20 cellular contexts compared by ENCODE assay signal in genomic region chr3:155876037-155876436, GRCh38. TPM values are rescaled to one million over a fixed set of nuclear protein-coding genes. Genes with fewer than 3 reads are reported as not detected.
DNase-seq lines count a peak whose midpoint lies in the region; ATAC-seq and TF ChIP-seq lines count a peak whose summit lies in the region.
"Had no signal": no experiment of that assay in that cellular context is flagged by ENCODE, and none has a peak within 500 bp of the region (broad histone marks: within the 10 kb centered on the region; RNA-seq: fewer than 3 reads in every experiment).

No MANE protein-coding gene starts in this region.

- H3F3A ChIP-seq in GM23338 (replicated peaks; ENCODE audit: low read depth): no peaks in the 10 kb centered on the region; the same call in 1 of the 2 replicates

- H3K4me3 Mint-ChIP-seq in GM23338 (no peak overlapping the region), endothelial cell (ENCODE audit: unreplicated experiment) (no peak overlapping the region)
- H3K4me3 Mint-ChIP-seq: B cell, T-cell had no signal

- H3K9me3 ChIP-seq in osteoblast (ENCODE audit: low read depth, low read length) (no peaks in the 10 kb centered on the region), upper lobe of left lung (no peaks in the 10 kb centered on the region)

- no peak for TF ChIP-seq CTCF in GM23338 (conservative IDR thresholded peaks at IDR 0.05; ENCODE audit: low read depth in 2 of 2)
- no peak for TF ChIP-seq CTCF in osteoblast (IDR thresholded peaks at IDR 0.05; ENCODE audit: extremely low read depth, low read depth, low read length)
- no peak for TF ChIP-seq CTCF in endothelial cell (IDR thresholded peaks at IDR 0.05; ENCODE audit: unreplicated experiment)
- TF ChIP-seq CTCF in upper lobe of left lung (IDR thresholded peaks at IDR 0.05): no peak

- H3K36me3 Mint-ChIP-seq in GM23338 (ENCODE audit: low read depth) (peaks cover 5% of the 10 kb centered on the region; the same call in 1 of the 3 replicates), endothelial cell (ENCODE audit: low read depth, unreplicated experiment) (peaks cover 4% of the 10 kb centered on the region)
- H3K36me3 Mint-ChIP-seq: T-cell had no signal

- TF ChIP-seq EP300 in upper lobe of left lung (IDR thresholded peaks at IDR 0.05): no peak

- H4K20me1 ChIP-seq in GM23338 (replicated peaks; ENCODE audit: insufficient read depth) (peaks cover 38% of the 10 kb centered on the region), osteoblast (ENCODE audit: insufficient read depth, low read length) (peaks cover 25% of the 10 kb centered on the region)

- H3K27ac Mint-ChIP-seq in GM23338: peak overlapping the region; percentile 7; the same call in 1 of the 2 replicates
- H3K27ac Mint-ChIP-seq in endothelial cell (ENCODE audit: unreplicated experiment): no peak overlapping the region
- H3K27ac Mint-ChIP-seq: B cell, T-cell had no signal

- H3K27me3 Mint-ChIP-seq in GM23338 (ENCODE audit: insufficient read depth, low read depth, poor library complexity) (peaks cover 8% of the 10 kb centered on the region), endothelial cell (ENCODE audit: unreplicated experiment) (peaks cover 4% of the 10 kb centered on the region)
- H3K27me3 Mint-ChIP-seq: B cell, T-cell had no signal

- H2AFZ ChIP-seq in GM23338 (no peak overlapping the region), osteoblast (ENCODE audit: low read length) (no peak overlapping the region)

- H3K27me3 ChIP-seq in GM23338 (ENCODE audit: insufficient read depth): no peaks in the 10 kb centered on the region
- no peaks in the 10 kb centered on the region for H3K27me3 ChIP-seq in osteoblast (ENCODE audit: insufficient read depth, low read length)
- no peaks in the 10 kb centered on the region for H3K27me3 ChIP-seq in upper lobe of left lung

- H3K79me2 ChIP-seq in GM23338 (replicated peaks; ENCODE audit: insufficient read depth): peaks cover 99% of the 10 kb centered on the region
- H3K79me2 ChIP-seq in osteoblast (ENCODE audit: insufficient read depth, low read length): peaks cover 99% of the 10 kb centered on the region

- H3K4me1 ChIP-seq in GM23338 (ENCODE audit: insufficient read depth): peaks cover 17% of the 10 kb centered on the region
- peaks cover 5% of the 10 kb centered on the region for H3K4me1 ChIP-seq in osteoblast (ENCODE audit: insufficient read depth, low read length)
- H3K4me1 ChIP-seq in upper lobe of left lung: peaks cover 15 to 16% (median 16%) of the 10 kb centered on the region in 4 donors

- no peaks in the 10 kb centered on the region for H3K36me3 ChIP-seq in GM23338 (ENCODE audit: insufficient read depth)
- H3K36me3 ChIP-seq in osteoblast (ENCODE audit: insufficient read depth, low read length): no peaks in the 10 kb centered on the region
- H3K36me3 ChIP-seq in upper lobe of left lung: no peaks in the 10 kb centered on the region

- TF ChIP-seq POLR2A in upper lobe of left lung (IDR thresholded peaks at IDR 0.05): no peak

- H3K4me2 ChIP-seq in GM23338 (no peak overlapping the region), osteoblast (ENCODE audit: insufficient read depth, low read length) (no peak overlapping the region)

- DNase-seq in GM23338 (ENCODE audit: low spot score): no peak
- peak; percentile 5 for DNase-seq in NCI-H69 (lab: John Stamatoyannopoulos, UW)
- DNase-seq in cerebellar cortex (ENCODE audit: low spot score): peak; percentile 49
- peak; percentile 62 for DNase-seq in osteoblast (ENCODE audit: insufficient read length, low spot score, missing footprints)
- DNase-seq in AG20443 (ENCODE audit: low spot score): no peak
- no peak for DNase-seq in endothelial cell (ENCODE audit: low spot score)
- no peak for DNase-seq in upper lobe of left lung
- DNase-seq in NCI-H2196 treated with DMSO at 0.1 percent for 48 hours (lab: John Stamatoyannopoulos, UW; ENCODE audit: unreplicated experiment): no peak
- DNase-seq: COR-L47; DMS153; NCI-H1105 treated with DMSO at 0.1 percent for 48 hours; NCI-H1694 treated with DMSO at 0.1 percent for 48 hours; NCI-H345; NCI-H526 treated with DMSO at 0.1 percent for 48 hours; NK-92 treated with Interleukin-12 subunit alpha and Interleukin-12 subunit beta, amount 100 ng/mL, for 24 hours; OCI-M1; SHP77; T-cell had no signal

- H3K27ac ChIP-seq in GM23338 (ENCODE audit: low read depth): no peak overlapping the region
- no peak overlapping the region for H3K27ac ChIP-seq in osteoblast (ENCODE audit: low read depth, low read length)
- H3K27ac ChIP-seq in upper lobe of left lung: no peak overlapping the region
- H3K27ac ChIP-seq: SK-N-MC had no signal

- 61 to 67% methylated on average over 3 of the region's 3 CpGs for WGBS in upper lobe of left lung, 2 donors

- H3K9me3 Mint-ChIP-seq in GM23338 (no peaks in the 10 kb centered on the region; the same call in 2 of the 3 replicates), endothelial cell (ENCODE audit: unreplicated experiment) (no peaks in the 10 kb centered on the region)
- H3K9me3 Mint-ChIP-seq: T-cell had no signal

- H3K4me1 Mint-ChIP-seq in GM23338 (peaks cover 52% of the 10 kb centered on the region), endothelial cell (ENCODE audit: unreplicated experiment) (peaks cover 10% of the 10 kb centered on the region)

- ATAC-seq in GM23338 (no peak), upper lobe of left lung (ENCODE audit: low FRiP score in 2 of 2) (no peak)
- ATAC-seq: T-cell had no signal

- H3K9me2 ChIP-seq in GM23338 (ENCODE audit: insufficient read depth): no peaks in the 10 kb centered on the region

- H3K4me3 ChIP-seq in GM23338: no peak overlapping the region
- no peak overlapping the region for H3K4me3 ChIP-seq in osteoblast (ENCODE audit: insufficient read depth, low read length)
- no peak overlapping the region for H3K4me3 ChIP-seq in upper lobe of left lung
- H3K4me3 ChIP-seq: SK-N-MC had no signal

TF ChIP-seq in GM23338, 12 proteins besides CTCF, POLR2A, EP300 and RAD21 (continues in another document):
- TF ChIP-seq REST (IDR thresholded peaks at IDR 0.05; ENCODE audit: unreplicated experiment): no peak

RNA-seq across cellular contexts. Expression of gene GMPS, which starts 5.6 kb away (rescaled TPM):
- 145 and 191 TPM in 2 replicates for total RNA-seq in GM23338 (2014; rRNA removed; shearing (Covaris generic))
- 61.9 and 72.0 TPM in 2 replicates for polyA plus RNA-seq in GM23338 (2016; fragmentation: Nextera tagmentation; extraction: Ambion mirVana)
- total RNA-seq in osteoblast (41.3 and 43.9 TPM in 2 replicates), endothelial cell (ENCODE audit: unreplicated experiment) (66.5 TPM), upper lobe of left lung (10 to 100 TPM in 5 of 6 donors, 1 to 10 TPM in 1; 9.4 to 38.0 (median 28.5) TPM)

RNA-seq across cellular contexts. Expression of gene SLC33A1, which starts 21.8 kb away (rescaled TPM):
- 33.5 and 41.0 TPM in 2 replicates for total RNA-seq in GM23338 (2014; rRNA removed; shearing (Covaris generic))
- 9.9 and 12.5 TPM in 2 replicates for polyA plus RNA-seq in GM23338 (2016; fragmentation: Nextera tagmentation; extraction: Ambion mirVana)
- total RNA-seq in osteoblast (35.7 and 36.9 TPM in 2 replicates), endothelial cell (ENCODE audit: unreplicated experiment) (24.2 TPM), upper lobe of left lung (10 to 100 TPM; 12.6 to 43.3 (median 31.1) TPM)

Comparison
In these comparisons a context has a peak if more than half of its experiments do, and no peak if none do; other contexts are left out.
1. DNase-seq: peak in NCI-H69 (single experiment), cerebellar cortex (single experiment) and osteoblast (single experiment); none in GM23338 (single experiment), AG20443 (single experiment), endothelial cell (single experiment), upper lobe of left lung (0 of 2) and NCI-H2196 treated with DMSO at 0.1 percent for 48 hours (single experiment).